12 cellular contexts compared by ENCODE assay signal in genomic region chr20:40551125-40551530, GRCh38.
"Had no signal": no experiment of that assay in that cellular context is flagged by ENCODE, and none has a peak within 500 bp of the region (broad histone marks: within the 10 kb centered on the region; RNA-seq: fewer than 3 reads in every experiment).

No MANE protein-coding gene starts in this region.

- H3K27me3 ChIP-seq: brain microvascular endothelial cell, tibial nerve had no signal

- H3K4me3 Mint-ChIP-seq: activated CD4-positive, alpha-beta memory T cell treated with anti-CD3 and anti-CD28 coated beads for 36 hours; activated T-cell treated with anti-CD3 and anti-CD28 coated beads, Interleukin-2, amount 50 U/mL, for 4 hours; stimulated activated effector memory CD8-positive, alpha-beta T cell treated with anti-CD3 and anti-CD28 coated beads, Interleukin-12 subunit alpha, Interleukin-12 subunit beta, amount 100 ng/mL, for 72 hours had no signal

- H3K27ac Mint-ChIP-seq: activated CD4-positive, alpha-beta memory T cell treated with anti-CD3 and anti-CD28 coated beads for 36 hours; activated naive CD4-positive, alpha-beta T cell treated with anti-CD3 and anti-CD28 coated beads, Interleukin-2, amount 50 U/mL, for 72 hours; stimulated activated effector memory CD8-positive, alpha-beta T cell treated with anti-CD3 and anti-CD28 coated beads, Interleukin-12 subunit alpha, Interleukin-12 subunit beta, amount 100 ng/mL, for 72 hours had no signal

- H3K27ac ChIP-seq: brain microvascular endothelial cell, tibial nerve had no signal

- H3K4me1 Mint-ChIP-seq: stimulated activated effector memory CD8-positive, alpha-beta T cell treated with anti-CD3 and anti-CD28 coated beads, Interleukin-12 subunit alpha, Interleukin-12 subunit beta, amount 100 ng/mL, for 72 hours had no signal

- DNase-seq: activated CD4-positive, alpha-beta memory T cell treated with anti-CD3 and anti-CD28 coated beads for 36 hours; activated CD4-positive, alpha-beta T cell treated with anti-CD3 and anti-CD28 coated beads for 1 hour; activated effector memory CD4-positive, alpha-beta T cell treated with anti-CD3 and anti-CD28 coated beads, Interleukin-2, amount 50 U/mL, for 16 hours; activated T-cell treated with anti-CD3 and anti-CD28 coated beads, Interleukin-2, amount 50 U/mL, for 4 hours; amygdala; brain microvascular endothelial cell; dermis blood vessel endothelial cell; hypothalamus had no signal

- H3K4me2 ChIP-seq: smooth muscle cell had no signal

- H3K36me3 ChIP-seq: brain microvascular endothelial cell, tibial nerve had no signal

- H3K36me3 Mint-ChIP-seq: activated CD4-positive, alpha-beta memory T cell treated with anti-CD3 and anti-CD28 coated beads for 36 hours; stimulated activated effector memory CD8-positive, alpha-beta T cell treated with anti-CD3 and anti-CD28 coated beads, Interleukin-12 subunit alpha, Interleukin-12 subunit beta, amount 100 ng/mL, for 72 hours had no signal

- H3K9me3 Mint-ChIP-seq: activated T-cell treated with anti-CD3 and anti-CD28 coated beads, Interleukin-2, amount 50 U/mL, for 4 hours had no signal

- H3K4me3 ChIP-seq: smooth muscle cell, tibial nerve had no signal

- H3K4me1 ChIP-seq: tibial nerve had no signal

- ATAC-seq: activated naive CD4-positive, alpha-beta T cell treated with anti-CD3 and anti-CD28 coated beads, Interleukin-2, amount 50 U/mL, for 72 hours; activated T-cell treated with anti-CD3 and anti-CD28 coated beads, Interleukin-2, amount 50 U/mL, for 4 hours; stimulated activated effector memory CD8-positive, alpha-beta T cell treated with anti-CD3 and anti-CD28 coated beads, Interleukin-12 subunit alpha, Interleukin-12 subunit beta, amount 100 ng/mL, for 72 hours had no signal
